1 cellular context compared by ENCODE assay signal in the genomic region with DNA sequence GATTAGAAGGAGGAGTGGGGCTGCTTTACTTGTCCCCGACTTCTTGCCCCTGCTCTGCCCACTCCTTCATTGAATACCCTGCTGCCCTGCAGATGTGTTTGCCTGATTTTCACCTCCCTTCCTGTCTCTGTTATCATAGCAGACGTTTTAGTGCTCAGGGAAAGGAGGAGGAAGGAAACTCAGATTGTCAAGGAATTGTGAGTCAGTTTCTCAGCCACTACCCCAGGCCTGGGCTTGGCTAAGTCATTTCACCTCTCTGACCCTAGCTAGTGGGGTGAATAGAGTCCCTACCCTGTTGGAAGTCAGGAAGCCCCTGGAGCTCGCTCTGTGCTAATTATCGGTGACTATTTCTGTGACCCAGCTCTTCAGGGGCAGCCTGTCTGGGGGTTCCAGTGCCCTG.
TF ChIP-seq lines count a peak whose summit lies in the region.

No MANE protein-coding gene starts in this region.

TF ChIP-seq in K562, 482 proteins besides CTCF, POLR2A, EP300 and RAD21:
- TF ChIP-seq, protein P1, sequence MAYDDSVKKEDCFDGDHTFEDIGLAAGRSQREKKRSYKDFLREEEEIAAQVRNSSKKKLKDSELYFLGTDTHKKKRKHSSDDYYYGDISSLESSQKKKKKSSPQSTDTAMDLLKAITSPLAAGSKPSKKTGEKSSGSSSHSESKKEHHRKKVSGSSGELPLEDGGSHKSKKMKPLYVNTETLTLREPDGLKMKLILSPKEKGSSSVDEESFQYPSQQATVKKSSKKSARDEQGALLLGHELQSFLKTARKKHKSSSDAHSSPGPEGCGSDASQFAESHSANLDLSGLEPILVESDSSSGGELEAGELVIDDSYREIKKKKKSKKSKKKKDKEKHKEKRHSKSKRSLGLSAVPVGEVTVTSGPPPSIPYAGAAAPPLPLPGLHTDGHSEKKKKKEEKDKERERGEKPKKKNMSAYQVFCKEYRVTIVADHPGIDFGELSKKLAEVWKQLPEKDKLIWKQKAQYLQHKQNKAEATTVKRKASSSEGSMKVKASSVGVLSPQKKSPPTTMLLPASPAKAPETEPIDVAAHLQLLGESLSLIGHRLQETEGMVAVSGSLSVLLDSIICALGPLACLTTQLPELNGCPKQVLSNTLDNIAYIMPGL (CRISPR knock-in tag; IDR thresholded peaks at IDR 0.05), result no peak
- TF ChIP-seq CBFA2T3 (IDR thresholded peaks at IDR 0.05), result 0 out of 2 replicates have a peak, but pooled peaks have one; percentile 16
